11 cellular contexts compared by ENCODE assay signal in the genomic region with DNA sequence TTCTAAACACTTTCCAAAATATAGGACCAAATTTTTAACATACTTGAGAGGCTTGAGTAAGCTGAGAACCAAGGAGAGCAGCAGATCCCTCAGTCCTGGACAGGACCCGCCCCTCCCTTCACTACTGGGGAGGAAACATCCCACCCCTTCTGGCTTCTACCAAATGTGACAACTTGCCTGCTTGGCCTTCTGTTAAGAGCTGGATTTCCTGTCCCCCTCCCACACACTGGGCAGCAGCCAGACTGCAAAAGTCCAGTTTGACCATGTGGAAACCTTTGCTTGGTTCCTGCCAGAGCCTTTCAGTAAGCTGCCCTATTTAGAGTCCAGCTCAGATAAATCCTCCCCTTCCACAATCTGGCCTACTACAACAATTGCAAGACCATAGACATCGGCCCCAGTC.
DNase-seq lines count a peak whose midpoint lies in the region; ATAC-seq and TF ChIP-seq lines count a peak whose summit lies in the region.
"Had no signal": no experiment of that assay in that cellular context is flagged by ENCODE, and none has a peak within 500 bp of the region (broad histone marks: within the 10 kb centered on the region; RNA-seq: fewer than 3 reads in every experiment).

No MANE protein-coding gene starts in this region.

- no peak for ATAC-seq in GM19324 (IDR thresholded peaks at IDR 0.05; ENCODE audit: low FRiP score, unreplicated experiment)

- H3K36me3 ChIP-seq in BE2C (no peaks in the 10 kb centered on the region), hepatocyte (replicated peaks; ENCODE audit: insufficient read depth, low read depth) (no peaks in the 10 kb centered on the region)

- no peak overlapping the region for H2AFZ ChIP-seq in hepatocyte

- H3K4me3 ChIP-seq in BE2C (ENCODE audit: low read depth, low read length) (no peak overlapping the region), choroid plexus epithelial cell (ENCODE audit: low read depth, low read length) (no peak overlapping the region), hepatocyte (no peak overlapping the region)

- H4K20me1 ChIP-seq in hepatocyte (ENCODE audit: insufficient read depth, poor library complexity, severe bottlenecking): no peaks in the 10 kb centered on the region

- no peaks in the 10 kb centered on the region for H3K9me3 ChIP-seq in BE2C
- H3K9me3 ChIP-seq in hepatocyte (ENCODE audit: low read depth): no peaks in the 10 kb centered on the region

- no peaks in the 10 kb centered on the region for H3K9me2 ChIP-seq in hepatocyte (replicated peaks; ENCODE audit: insufficient read depth)

- no peak overlapping the region for H3K27ac ChIP-seq in hepatocyte
- H3K27ac ChIP-seq: HL-60 had no signal

- H3K4me2 ChIP-seq in hepatocyte: no peak overlapping the region

- no peaks in the 10 kb centered on the region for H3K27me3 ChIP-seq in BE2C
- no peaks in the 10 kb centered on the region for H3K27me3 ChIP-seq in hepatocyte

- TF ChIP-seq CTCF in BE2C (IDR thresholded peaks at IDR 0.05; ENCODE audit: low read depth, low read length) (no peak), choroid plexus epithelial cell (conservative IDR thresholded peaks at IDR 0.05; ENCODE audit: low read depth, low read length) (no peak), hepatocyte (IDR thresholded peaks at IDR 0.05; ENCODE audit: poor library complexity) (no peak)

- H3K79me2 ChIP-seq in hepatocyte: no peaks in the 10 kb centered on the region

- peak; percentile 21 for DNase-seq in BE2C
- DNase-seq in choroid plexus epithelial cell (ENCODE audit: low read depth): peak; percentile 63
- DNase-seq in hepatocyte (ENCODE audit: low spot score): peak; percentile 6
- DNase-seq in renal cortical epithelial cell (ENCODE audit: low read depth): peak; percentile 60
- DNase-seq in NCI-H82 treated with DMSO at 0.1 percent for 48 hours (lab: John Stamatoyannopoulos, UW; ENCODE audit: unreplicated experiment): no peak
- DNase-seq in NCI-H1092 (lab: John Stamatoyannopoulos, UW): no peak
- no peak for DNase-seq in activated CD4-positive, CD25-positive, alpha-beta regulatory T cell (lab: John Stamatoyannopoulos, UW)
- DNase-seq: MM.1S, NCI-H446 treated with DMSO at 0.1 percent for 48 hours had no signal

- 66% methylated on average over 2 of the region's 2 CpGs for WGBS in hepatocyte (ENCODE audit: low lambda C conversion rate, missing lambda C conversion rate)

- H3K4me1 ChIP-seq in BE2C: peaks cover 21% of the 10 kb centered on the region
- H3K4me1 ChIP-seq in hepatocyte (ENCODE audit: insufficient read depth): no peaks in the 10 kb centered on the region

Comparison
In these comparisons a context has a peak if more than half of its experiments do, and no peak if none do; other contexts are left out.
1. DNase-seq: peak in BE2C (single experiment), choroid plexus epithelial cell (single experiment), hepatocyte (single experiment) and renal cortical epithelial cell (single experiment); none in NCI-H82 treated with DMSO at 0.1 percent for 48 hours (single experiment), NCI-H1092 (single experiment) and activated CD4-positive, CD25-positive, alpha-beta regulatory T cell (0 of 4).